Comparison of ENCODE assay signal across 17 cellular contexts in genomic region chr21:45548711-45549491, GRCh38. TPM values are rescaled to one million over a fixed set of nuclear protein-coding genes. Genes with fewer than 3 reads are reported as not detected.
DNase-seq lines count a peak whose midpoint lies in the region; ATAC-seq and TF ChIP-seq lines count a peak whose summit lies in the region.
"Had no signal": no experiment of that assay in that cellular context is flagged by ENCODE, and none has a peak within 500 bp of the region (broad histone marks: within the 10 kb centered on the region; RNA-seq: fewer than 3 reads in every experiment).

No MANE protein-coding gene starts in this region.

- no peak for TF ChIP-seq CTCF in activated CD8-positive, alpha-beta T cell treated with anti-CD3 and anti-CD28 coated beads for 36 hours (IDR thresholded peaks at IDR 0.05)

- peak overlapping the region; percentile 9 for H3K4me3 Mint-ChIP-seq in activated naive CD4-positive, alpha-beta T cell treated with anti-CD3 and anti-CD28 coated beads, Interleukin-2, amount 10 ng/mL, durations not matched to agents 7 days and 5 days
- H3K4me3 Mint-ChIP-seq in activated CD8-positive, alpha-beta T cell treated with anti-CD3 and anti-CD28 coated beads for 36 hours = no peak overlapping the region
- peak overlapping the region; percentile 51 for H3K4me3 Mint-ChIP-seq in stimulated activated memory B cell treated with anti-CD40 and anti-IgM and Interleukin-4, amounts not matched to agents 10 μg/mL and 1 μg/mL and 100 μg/mL, for 72 hours

- H3K27ac Mint-ChIP-seq in activated naive CD4-positive, alpha-beta T cell treated with anti-CD3 and anti-CD28 coated beads, Interleukin-2, amount 10 ng/mL, durations not matched to agents 7 days and 5 days = peak overlapping the region; percentile 84
- H3K27ac Mint-ChIP-seq in activated CD8-positive, alpha-beta T cell treated with anti-CD3 and anti-CD28 coated beads for 36 hours = peak overlapping the region; percentile 52
- H3K27ac Mint-ChIP-seq in stimulated activated memory B cell treated with anti-CD40 and anti-IgM and Interleukin-4, amounts not matched to agents 10 μg/mL and 1 μg/mL and 100 μg/mL, for 72 hours = peak overlapping the region; percentile 51

- H3K9me3 Mint-ChIP-seq in activated naive CD4-positive, alpha-beta T cell treated with anti-CD3 and anti-CD28 coated beads, Interleukin-2, amount 10 ng/mL, durations not matched to agents 7 days and 5 days = no peaks in the 10 kb centered on the region
- no peaks in the 10 kb centered on the region for H3K9me3 Mint-ChIP-seq in activated CD8-positive, alpha-beta T cell treated with anti-CD3 and anti-CD28 coated beads for 36 hours
- H3K9me3 Mint-ChIP-seq in stimulated activated memory B cell treated with anti-CD40 and anti-IgM and Interleukin-4, amounts not matched to agents 10 μg/mL and 1 μg/mL and 100 μg/mL, for 72 hours = no peaks in the 10 kb centered on the region

- intact Hi-C loops in activated CD8-positive, alpha-beta T cell treated with anti-CD3 and anti-CD28 coated beads for 36 hours (cut with micrococcal nuclease) = no loop called here

- H3K27me3 Mint-ChIP-seq in activated naive CD4-positive, alpha-beta T cell treated with anti-CD3 and anti-CD28 coated beads, Interleukin-2, amount 10 ng/mL, durations not matched to agents 7 days and 5 days = peaks cover 4% of the 10 kb centered on the region
- no peaks in the 10 kb centered on the region for H3K27me3 Mint-ChIP-seq in activated CD8-positive, alpha-beta T cell treated with anti-CD3 and anti-CD28 coated beads for 36 hours
- no peaks in the 10 kb centered on the region for H3K27me3 Mint-ChIP-seq in stimulated activated memory B cell treated with anti-CD40 and anti-IgM and Interleukin-4, amounts not matched to agents 10 μg/mL and 1 μg/mL and 100 μg/mL, for 72 hours

- H3K36me3 Mint-ChIP-seq in activated naive CD4-positive, alpha-beta T cell treated with anti-CD3 and anti-CD28 coated beads, Interleukin-2, amount 10 ng/mL, durations not matched to agents 7 days and 5 days = no peaks in the 10 kb centered on the region
- no peaks in the 10 kb centered on the region for H3K36me3 Mint-ChIP-seq in activated CD8-positive, alpha-beta T cell treated with anti-CD3 and anti-CD28 coated beads for 36 hours (ENCODE audit: low read depth)
- no peaks in the 10 kb centered on the region for H3K36me3 Mint-ChIP-seq in stimulated activated memory B cell treated with anti-CD40 and anti-IgM and Interleukin-4, amounts not matched to agents 10 μg/mL and 1 μg/mL and 100 μg/mL, for 72 hours

- no peak for ATAC-seq in activated CD8-positive, alpha-beta T cell treated with anti-CD3 and anti-CD28 coated beads for 36 hours
- ATAC-seq in stimulated activated memory B cell treated with anti-CD40 and anti-IgM and Interleukin-4, amounts not matched to agents 10 μg/mL and 1 μg/mL and 100 μg/mL, for 72 hours = no peak
- no peak for ATAC-seq in SK-N-SH treated with all-trans-retinoic acid at 6 μM for 48 hours
- ATAC-seq: pancreas had no signal

- CTCF ChIA-PET in activated naive CD4-positive, alpha-beta T cell treated with anti-CD3 and anti-CD28 coated beads, Interleukin-2, amount 10 ng/mL, durations not matched to agents 7 days and 5 days (lab: Charles Lee) = no interaction called here
- CTCF ChIA-PET in activated CD8-positive, alpha-beta T cell treated with anti-CD3 and anti-CD28 coated beads for 36 hours (lab: Charles Lee) = interaction anchor here (0.6 to 1.7 kb wide), 2 partner anchors 272 to 331 kb away, joined by 3 to 6 read pairs; no protein-coding TSS in a partner anchor

- POLR2A ChIA-PET in activated CD8-positive, alpha-beta T cell treated with anti-CD3 and anti-CD28 coated beads for 36 hours (lab: Charles Lee) = no interaction called here

- peaks cover 36% of the 10 kb centered on the region for H3K4me1 Mint-ChIP-seq in activated naive CD4-positive, alpha-beta T cell treated with anti-CD3 and anti-CD28 coated beads, Interleukin-2, amount 10 ng/mL, durations not matched to agents 7 days and 5 days
- H3K4me1 Mint-ChIP-seq in activated CD8-positive, alpha-beta T cell treated with anti-CD3 and anti-CD28 coated beads for 36 hours (ENCODE audit: low read depth) = peaks cover 25% of the 10 kb centered on the region
- H3K4me1 Mint-ChIP-seq in stimulated activated memory B cell treated with anti-CD40 and anti-IgM and Interleukin-4, amounts not matched to agents 10 μg/mL and 1 μg/mL and 100 μg/mL, for 72 hours = peaks cover 46% of the 10 kb centered on the region

- DNase-seq in activated naive CD4-positive, alpha-beta T cell treated with anti-CD3 and anti-CD28 coated beads, Interleukin-2, amount 10 ng/mL, durations not matched to agents 7 days and 5 days = no peak
- no peak for DNase-seq in activated naive CD4-positive, alpha-beta T cell treated with anti-CD3 and anti-CD28 coated beads, Interleukin-2, amount 50 U/mL, for 16 hours
- DNase-seq in activated CD8-positive, alpha-beta T cell treated with anti-CD3 and anti-CD28 coated beads for 36 hours = no peak
- DNase-seq in mesenteric fat pad (ENCODE audit: low spot score) = peak; percentile 77
- DNase-seq in LoVo (ENCODE audit: low spot score) = no peak
- no peak for DNase-seq in NAMALWA (ENCODE audit: low spot score)
- DNase-seq: amygdala, DND-41, esophagus squamous epithelium, hypothalamus, NCI-H1048, NCI-H226, PC-9, uterus had no signal

TF ChIP-seq in SK-N-SH treated with all-trans-retinoic acid at 6 μM for 48 hours, 23 proteins besides CTCF, POLR2A, EP300 and RAD21 (continues in another document):
- TF ChIP-seq SNAI2 (CRISPR knock-in tag; IDR thresholded peaks at IDR 0.05) (no peak), ESRRG (CRISPR knock-in tag; IDR thresholded peaks at IDR 0.05) (no peak), POU6F1 (CRISPR knock-in tag; IDR thresholded peaks at IDR 0.05; ENCODE audit: borderline replicate concordance, low read depth) (no peak), TCF4 (CRISPR knock-in tag; IDR thresholded peaks at IDR 0.05; ENCODE audit: borderline replicate concordance) (no peak), RARB (CRISPR knock-in tag; IDR thresholded peaks at IDR 0.05) (no peak), CSRNP3 (CRISPR knock-in tag; IDR thresholded peaks at IDR 0.05) (no peak), ZC3H10 (CRISPR knock-in tag; IDR thresholded peaks at IDR 0.05) (no peak), ZNF565 (CRISPR knock-in tag; conservative IDR thresholded peaks at IDR 0.05; ENCODE audit: low read depth) (no peak), ZFP30 (CRISPR knock-in tag; IDR thresholded peaks at IDR 0.05) (no peak), TSHZ2 (CRISPR knock-in tag; IDR thresholded peaks at IDR 0.05) (no peak), OSR1 (CRISPR knock-in tag; IDR thresholded peaks at IDR 0.05) (no peak), BACH2 (CRISPR knock-in tag; IDR thresholded peaks at IDR 0.05; ENCODE audit: borderline replicate concordance) (no peak), PPARA (CRISPR knock-in tag; IDR thresholded peaks at IDR 0.05; ENCODE audit: borderline replicate concordance) (no peak), CSDC2 (CRISPR knock-in tag; IDR thresholded peaks at IDR 0.05) (no peak), ZNF8 (CRISPR knock-in tag; IDR thresholded peaks at IDR 0.05) (no peak)

RNA-seq across cellular contexts. Expression of gene SLC19A1, which starts 6.7 kb away (rescaled TPM):
- 10 to 100 TPM; 40.1 to 46.1 TPM for total RNA-seq in activated CD8-positive, alpha-beta T cell treated with anti-CD3 and anti-CD28 coated beads for 36 hours
- total RNA-seq in mesenteric fat pad = 21.7 TPM
